In genomic region chr15:76347507-76348055, GRCh38 we compare ENCODE assay signal across 15 cellular contexts. TPM values are rescaled to one million over a fixed set of nuclear protein-coding genes. Genes with fewer than 3 reads are reported as not detected.
A peak's percentile ranks its signal among the peaks of the same experiment; 100 is the strongest.
DNase-seq lines count a peak whose midpoint lies in the region; ATAC-seq and TF ChIP-seq lines count a peak whose summit lies in the region.
"Had no signal": no experiment of that assay in that cellular context is flagged by ENCODE, and none has a peak within 500 bp of the region (broad histone marks: within the 10 kb centered on the region; RNA-seq: fewer than 3 reads in every experiment).

No MANE protein-coding gene starts in this region.

- H3K4ac ChIP-seq in trophoblast cell (ENCODE audit: low read depth, low read length), result no peak overlapping the region

- peaks cover 19% of the 10 kb centered on the region for H3K4me1 Mint-ChIP-seq in activated CD4-positive, alpha-beta memory T cell treated with anti-CD3 and anti-CD28 coated beads for 36 hours (ENCODE audit: low read depth)

- H2BK12ac ChIP-seq in trophoblast cell (ENCODE audit: low read length), result no peak overlapping the region

- peak overlapping the region; percentile 70 for H3K4me3 ChIP-seq in RWPE2 (ENCODE audit: severe bottlenecking)
- H3K4me3 ChIP-seq in iPS DF 6.9 (ENCODE audit: low read length), result peak overlapping the region; percentile 54; the same call in 1 of the 2 replicates
- no peak overlapping the region for H3K4me3 ChIP-seq in trophoblast cell (ENCODE audit: low read depth, low read length)
- H3K4me3 ChIP-seq: BLaER1 had no signal

- no peak overlapping the region for H2BK5ac ChIP-seq in trophoblast cell (ENCODE audit: low read depth, low read length, poor library complexity)

- no CpG with 5 or more reads among the region's 13 CpGs for WGBS in iPS DF 6.9 (ENCODE audit: insufficient coverage, insufficient read length)
- WGBS in trophoblast cell (ENCODE audit: extremely low coverage, insufficient coverage, insufficient read length), result no CpG with 5 or more reads among the region's 13 CpGs

- H2AK5ac ChIP-seq in trophoblast cell (ENCODE audit: low read length), result no peak overlapping the region

- no peak overlapping the region for H3K27ac Mint-ChIP-seq in activated CD4-positive, alpha-beta memory T cell treated with anti-CD3 and anti-CD28 coated beads for 36 hours

- H4K91ac ChIP-seq in trophoblast cell (ENCODE audit: low read depth, low read length), result no peak overlapping the region

- H3K18ac ChIP-seq in trophoblast cell (ENCODE audit: low read length), result no peak overlapping the region

- DNase-seq in EH (ENCODE audit: low read depth), result peak; percentile 79
- DNase-seq in RWPE2 (ENCODE audit: low spot score), result no peak
- DNase-seq in iPS DF 6.9 (ENCODE audit: low read depth, low spot score), result no peak
- DNase-seq in trophoblast cell, result peak in 1 of 2 donors; percentile 60
- DNase-seq in islet precursor cell, result no peak
- no peak for DNase-seq in NCI-H2196 (lab: John Stamatoyannopoulos, UW; ENCODE audit: unreplicated experiment)
- DNase-seq in activated CD4-positive, alpha-beta memory T cell treated with anti-CD3 and anti-CD28 coated beads for 36 hours, result no peak
- DNase-seq: activated CD4-positive, CD25-positive, alpha-beta regulatory T cell treated with anti-CD3 and anti-CD28 coated beads, Interleukin-2, amount 50 U/mL, for 72 hours; activated T-cell treated with anti-CD3 and anti-CD28 coated beads, Interleukin-2, amount 50 U/mL, for 4 hours; kidney; NCI-H1436 had no signal

- H4K8ac ChIP-seq in trophoblast cell (ENCODE audit: low read depth, low read length), result no peak overlapping the region

- no peak overlapping the region for H3K27ac ChIP-seq in RWPE2 (ENCODE audit: poor library complexity, severe bottlenecking)
- no peak overlapping the region for H3K27ac ChIP-seq in iPS DF 6.9 (ENCODE audit: low read length)
- no peak overlapping the region for H3K27ac ChIP-seq in trophoblast cell (ENCODE audit: low read depth, low read length)
- H3K27ac ChIP-seq: BLaER1 had no signal

- no peak for TF ChIP-seq CTCF in RWPE2 (IDR thresholded peaks at IDR 0.05; ENCODE audit: poor library complexity, severe bottlenecking)

- no peaks in the 10 kb centered on the region for H3K9me3 Mint-ChIP-seq in activated CD4-positive, alpha-beta memory T cell treated with anti-CD3 and anti-CD28 coated beads for 36 hours
- H3K9me3 Mint-ChIP-seq: activated T-cell treated with anti-CD3 and anti-CD28 coated beads, Interleukin-2, amount 50 U/mL, for 4 hours had no signal

- ATAC-seq in RWPE2 (ENCODE audit: low read depth) (no peak), GM19397 (IDR thresholded peaks at IDR 0.05; ENCODE audit: unreplicated experiment) (no peak)
- ATAC-seq: esophagus mucosa, SK-N-SH treated with all-trans-retinoic acid at 6 μM for 48 hours had no signal

- H2BK120ac ChIP-seq in trophoblast cell (ENCODE audit: insufficient read depth, low read length, poor library complexity), result no peak overlapping the region

- intact Hi-C loops in activated CD4-positive, alpha-beta memory T cell treated with anti-CD3 and anti-CD28 coated beads for 36 hours (cut with micrococcal nuclease), result no loop called here

- no peak overlapping the region for H3K14ac ChIP-seq in trophoblast cell (ENCODE audit: low read length)

- no peak overlapping the region for H4K12ac ChIP-seq in trophoblast cell (ENCODE audit: low read depth, low read length)

- no peaks in the 10 kb centered on the region; the same call in 1 of the 2 replicates for H3K36me3 ChIP-seq in RWPE2 (ENCODE audit: low read depth)
- no peaks in the 10 kb centered on the region for H3K36me3 ChIP-seq in iPS DF 6.9 (ENCODE audit: control insufficient read depth, insufficient read depth, low read length)
- H3K36me3 ChIP-seq in trophoblast cell (ENCODE audit: control insufficient read depth in 1 of 2, insufficient read depth in 2 of 2, low read length in 2 of 2), result no peaks in the 10 kb centered on the region

- H3K79me2 ChIP-seq in trophoblast cell (ENCODE audit: control insufficient read depth, insufficient read depth, low read length, poor library complexity), result no peaks in the 10 kb centered on the region

- peaks cover 13% of the 10 kb centered on the region for H3K36me3 Mint-ChIP-seq in activated CD4-positive, alpha-beta memory T cell treated with anti-CD3 and anti-CD28 coated beads for 36 hours

- H3K9ac ChIP-seq in trophoblast cell (ENCODE audit: low read length), result no peak overlapping the region
- H3K9ac ChIP-seq: BLaER1 had no signal

- H2AFZ ChIP-seq in trophoblast cell (ENCODE audit: insufficient read depth, low read length, poor library complexity), result no peak overlapping the region

- POLR2A ChIA-PET in activated CD4-positive, alpha-beta memory T cell treated with anti-CD3 and anti-CD28 coated beads for 36 hours (lab: Charles Lee), result interaction anchor here (0.6 kb wide), 1 partner anchor 383 kb away, joined by 3 read pairs; no protein-coding TSS in a partner anchor

- H3K9me3 ChIP-seq in RWPE2 (ENCODE audit: severe bottlenecking) (no peaks in the 10 kb centered on the region), iPS DF 6.9 (ENCODE audit: control insufficient read depth, insufficient read depth, low read length) (no peaks in the 10 kb centered on the region), trophoblast cell (ENCODE audit: insufficient read depth, low read depth, low read length) (peaks cover 1% of the 10 kb centered on the region)

- H3K27me3 Mint-ChIP-seq in activated CD4-positive, alpha-beta memory T cell treated with anti-CD3 and anti-CD28 coated beads for 36 hours, result peaks cover 39% of the 10 kb centered on the region

- no peaks in the 10 kb centered on the region for H3K27me3 ChIP-seq in RWPE2 (ENCODE audit: insufficient read depth, poor library complexity, severe bottlenecking)
- H3K27me3 ChIP-seq in iPS DF 6.9 (ENCODE audit: control insufficient read depth, insufficient read depth, low read length), result peaks cover 38% of the 10 kb centered on the region
- peaks cover 41% of the 10 kb centered on the region for H3K27me3 ChIP-seq in trophoblast cell (ENCODE audit: insufficient read depth, low read length)

- H3K23ac ChIP-seq in trophoblast cell (ENCODE audit: low read length), result no peak overlapping the region

- peak overlapping the region; percentile 92 for H3K4me2 ChIP-seq in trophoblast cell (ENCODE audit: low read length)
- H3K4me2 ChIP-seq: BLaER1 had no signal

- CTCF ChIA-PET in activated CD4-positive, alpha-beta memory T cell treated with anti-CD3 and anti-CD28 coated beads for 36 hours (lab: Charles Lee), result no interaction called here

- H3K4me1 ChIP-seq in RWPE2 (ENCODE audit: insufficient read depth, poor library complexity, severe bottlenecking) (no peaks in the 10 kb centered on the region), iPS DF 6.9 (ENCODE audit: control insufficient read depth, insufficient read depth, low read length) (peaks cover 2% of the 10 kb centered on the region), trophoblast cell (ENCODE audit: control insufficient read depth in 1 of 2, insufficient read depth in 2 of 2, low read length in 2 of 2) (peaks cover 15 to 18% of the 10 kb centered on the region in 2 experiments)
- H3K4me1 ChIP-seq: BLaER1 had no signal

- H3K79me1 ChIP-seq in trophoblast cell (ENCODE audit: low read length), result no peaks in the 10 kb centered on the region

- H3K4me3 Mint-ChIP-seq in activated CD4-positive, alpha-beta memory T cell treated with anti-CD3 and anti-CD28 coated beads for 36 hours, result no peak overlapping the region
- H3K4me3 Mint-ChIP-seq: activated T-cell treated with anti-CD3 and anti-CD28 coated beads, Interleukin-2, amount 50 U/mL, for 4 hours had no signal

RNA-seq across cellular contexts. Expression of gene ISL2, which starts 11.0 kb away (rescaled TPM):
- 0.19 and 0.29 TPM in 2 replicates for polyA plus RNA-seq in trophoblast cell (2013)
- total RNA-seq in activated CD4-positive, alpha-beta memory T cell treated with anti-CD3 and anti-CD28 coated beads for 36 hours, result under 1 TPM; 0.15 to 0.19 TPM
- total RNA-seq: esophagus mucosa had no signal

RNA-seq across cellular contexts. Expression of gene ETFA, which starts 36.3 kb away (rescaled TPM):
- 82.1 and 86.6 TPM in 2 replicates for polyA plus RNA-seq in trophoblast cell (2013)
- 100 to 1,000 TPM; 169 to 173 TPM for total RNA-seq in activated CD4-positive, alpha-beta memory T cell treated with anti-CD3 and anti-CD28 coated beads for 36 hours
